In the genomic region with DNA sequence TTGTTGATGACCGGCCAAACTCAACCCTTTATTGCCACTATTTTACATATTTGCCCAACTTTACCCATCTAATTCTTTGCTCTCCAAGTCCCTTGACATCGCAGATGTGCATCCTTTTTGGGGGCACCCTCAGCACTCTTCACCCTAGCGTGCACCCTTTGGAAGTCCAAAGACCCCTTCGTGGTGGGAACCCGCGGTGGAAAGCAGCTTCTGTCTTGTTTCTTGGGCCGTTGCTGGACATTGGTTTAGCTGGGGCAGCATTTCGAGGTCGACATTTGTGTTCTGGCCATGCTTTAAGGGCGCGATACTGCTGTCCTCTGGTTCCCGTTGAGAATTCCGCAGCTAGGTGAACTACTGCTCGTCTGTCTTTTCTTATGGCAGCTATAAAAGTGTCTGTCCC, we compare ENCODE assay signal across 15 cellular contexts. TPM values are rescaled to one million over a fixed set of nuclear protein-coding genes. Genes with fewer than 3 reads are reported as not detected.
DNase-seq lines count a peak whose midpoint lies in the region; ATAC-seq and TF ChIP-seq lines count a peak whose summit lies in the region.
"Had no signal": no experiment of that assay in that cellular context is flagged by ENCODE, and none has a peak within 500 bp of the region (broad histone marks: within the 10 kb centered on the region; RNA-seq: fewer than 3 reads in every experiment).

No MANE protein-coding gene starts in this region.

- no peak for TF ChIP-seq CTCF in dorsolateral prefrontal cortex (IDR thresholded peaks at IDR 0.05 in 54 of 56, conservative IDR thresholded peaks at IDR 0.05 in 2 of 56; ENCODE audit: low read depth in 1 of 56, partially characterized antibody in 56 of 56)
- TF ChIP-seq CTCF in thoracic aorta (IDR thresholded peaks at IDR 0.05): no peak

- H3K4me3 ChIP-seq in dorsolateral prefrontal cortex (peak overlapping the region in 46 of 59 donors; percentile 14 to 60 (median 44)), muscle layer of duodenum (ENCODE audit: low read depth in 1 of 2, low read length in 2 of 2) (peak overlapping the region; percentile 31 to 35), thoracic aorta (peak overlapping the region; percentile 57)

- H3K9me3 ChIP-seq in muscle layer of duodenum (ENCODE audit: control insufficient read depth in 1 of 2, low read length in 2 of 2) (peaks cover 0 to 10% of the 10 kb centered on the region in 2 donors), thoracic aorta (peaks cover 4% of the 10 kb centered on the region)

- intact Hi-C loops in dorsolateral prefrontal cortex (cut with DNase I): no loop called here
- intact Hi-C loops in posterior cingulate gyrus (cut with DNase I): no loop called here

- H3K27ac Mint-ChIP-seq in activated naive CD4-positive, alpha-beta T cell treated with anti-CD3 and anti-CD28 coated beads, Interleukin-2, amount 50 U/mL, for 24 hours: no peak overlapping the region
- H3K27ac Mint-ChIP-seq: activated T-helper 1 cell treated with anti-CD3 and anti-CD28 coated beads, Interleukin-12 subunit alpha, Interleukin-12 subunit beta, Interleukin-2, Interleukin-4 antibody, amounts not matched to agents 30 ng/mL and 10 ng/mL and 1 ng/mL, durations not matched to agents 14 hours and 24 hours and 36 hours had no signal

- in situ Hi-C loops in KBM-7 (cut with MboI; ENCODE audit: low pct_unique_long_range_greater_than_20kb, low sequenced_read_pairs): no loop called here

- no peaks in the 10 kb centered on the region for H3K36me3 ChIP-seq in muscle layer of duodenum (ENCODE audit: control insufficient read depth in 1 of 2, insufficient read depth in 2 of 2, low read length in 2 of 2)
- H3K36me3 ChIP-seq in thoracic aorta: no peaks in the 10 kb centered on the region

- peaks cover 0 to 20% (median 0%) of the 10 kb centered on the region in 45 donors for H3K27me3 ChIP-seq in dorsolateral prefrontal cortex
- H3K27me3 ChIP-seq in muscle layer of duodenum (ENCODE audit: low read depth, low read length): no peaks in the 10 kb centered on the region
- H3K27me3 ChIP-seq in thoracic aorta (replicated peaks; ENCODE audit: insufficient read depth): no peaks in the 10 kb centered on the region

- no peak for ATAC-seq in thoracic aorta (ENCODE audit: insufficient number of reproducible peaks, low FRiP score, low read depth)
- ATAC-seq: left lobe of liver had no signal

- H3K27ac ChIP-seq in dorsolateral prefrontal cortex (no peak overlapping the region), muscle layer of duodenum (ENCODE audit: low read length) (no peak overlapping the region), thoracic aorta (no peak overlapping the region)

- H3K27me3 Mint-ChIP-seq in activated naive CD4-positive, alpha-beta T cell treated with anti-CD3 and anti-CD28 coated beads, Interleukin-2, amount 50 U/mL, for 24 hours: peaks cover 49% of the 10 kb centered on the region

- H3K4me3 Mint-ChIP-seq in activated naive CD4-positive, alpha-beta T cell treated with anti-CD3 and anti-CD28 coated beads, Interleukin-2, amount 50 U/mL, for 24 hours: peak overlapping the region; percentile 54
- H3K4me3 Mint-ChIP-seq: activated T-helper 1 cell treated with anti-CD3 and anti-CD28 coated beads, Interleukin-12 subunit alpha, Interleukin-12 subunit beta, Interleukin-2, Interleukin-4 antibody, amounts not matched to agents 30 ng/mL and 10 ng/mL and 1 ng/mL, durations not matched to agents 14 hours and 24 hours and 36 hours had no signal

- H3K9me3 Mint-ChIP-seq in activated naive CD4-positive, alpha-beta T cell treated with anti-CD3 and anti-CD28 coated beads, Interleukin-2, amount 50 U/mL, for 24 hours: peaks cover 10% of the 10 kb centered on the region

- H3K4me1 ChIP-seq in muscle layer of duodenum (ENCODE audit: control insufficient read depth in 1 of 2, insufficient read depth in 2 of 2, low read length in 2 of 2): peaks cover 0 to 3% of the 10 kb centered on the region in 2 donors
- no peaks in the 10 kb centered on the region for H3K4me1 ChIP-seq in thoracic aorta (ENCODE audit: control insufficient read depth in 1 of 2, low read depth in 2 of 2)

- H3K4me1 Mint-ChIP-seq in activated naive CD4-positive, alpha-beta T cell treated with anti-CD3 and anti-CD28 coated beads, Interleukin-2, amount 50 U/mL, for 24 hours: peaks cover 4% of the 10 kb centered on the region

- H3K36me3 Mint-ChIP-seq in activated naive CD4-positive, alpha-beta T cell treated with anti-CD3 and anti-CD28 coated beads, Interleukin-2, amount 50 U/mL, for 24 hours: peaks cover 8% of the 10 kb centered on the region

- DNase-seq in activated naive CD4-positive, alpha-beta T cell (lab: John Stamatoyannopoulos, UW): no peak
- DNase-seq in dorsolateral prefrontal cortex (no peak), thoracic aorta (ENCODE audit: low spot score) (no peak), posterior cingulate gyrus (no peak), KBM-7 (no peak), AG08396 (ENCODE audit: low spot score) (no peak)
- DNase-seq: ACHN; central memory CD4-positive, alpha-beta T cell; DMS53; NCI-H1417 treated with DMSO at 0.1 percent for 48 hours; NCI-H510A treated with DMSO at 0.1 percent for 48 hours had no signal

RNA-seq across cellular contexts. Expression of gene PAPOLB, which starts 0.3 kb away (rescaled TPM):
- 1 to 10 TPM in 18 of 120 experiments, under 1 TPM in 102; 0.19 to 1.7 (median 0.60) TPM for total RNA-seq in dorsolateral prefrontal cortex
- total RNA-seq in thoracic aorta: 1 to 10 TPM in 1 of 2 donors, under 1 TPM in 1; 0.68 to 1.1 TPM
- total RNA-seq: activated T-helper 1 cell treated with anti-CD3 and anti-CD28 coated beads, Interleukin-12 subunit alpha, Interleukin-12 subunit beta, Interleukin-2, Interleukin-4 antibody, amounts not matched to agents 30 ng/mL and 10 ng/mL and 1 ng/mL, durations not matched to agents 14 hours and 24 hours and 36 hours; left lobe of liver had no signal

RNA-seq across cellular contexts. Expression of gene RADIL, which starts 21.4 kb away (rescaled TPM):
- 10 to 100 TPM in 57 of 120 experiments, 1 to 10 TPM in 63; 4.3 to 23.4 (median 9.7) TPM for total RNA-seq in dorsolateral prefrontal cortex
- 10 to 100 TPM in 1 of 2 donors, 1 to 10 TPM in 1; 6.7 to 14.4 TPM for total RNA-seq in thoracic aorta
